In genomic region chr2:55268907-55269611, GRCh38 we compare ENCODE assay signal across 1 cellular context.
A peak's percentile ranks its signal among the peaks of the same experiment; 100 is the strongest.
TF ChIP-seq lines count a peak whose summit lies in the region.

A gene with protein sequence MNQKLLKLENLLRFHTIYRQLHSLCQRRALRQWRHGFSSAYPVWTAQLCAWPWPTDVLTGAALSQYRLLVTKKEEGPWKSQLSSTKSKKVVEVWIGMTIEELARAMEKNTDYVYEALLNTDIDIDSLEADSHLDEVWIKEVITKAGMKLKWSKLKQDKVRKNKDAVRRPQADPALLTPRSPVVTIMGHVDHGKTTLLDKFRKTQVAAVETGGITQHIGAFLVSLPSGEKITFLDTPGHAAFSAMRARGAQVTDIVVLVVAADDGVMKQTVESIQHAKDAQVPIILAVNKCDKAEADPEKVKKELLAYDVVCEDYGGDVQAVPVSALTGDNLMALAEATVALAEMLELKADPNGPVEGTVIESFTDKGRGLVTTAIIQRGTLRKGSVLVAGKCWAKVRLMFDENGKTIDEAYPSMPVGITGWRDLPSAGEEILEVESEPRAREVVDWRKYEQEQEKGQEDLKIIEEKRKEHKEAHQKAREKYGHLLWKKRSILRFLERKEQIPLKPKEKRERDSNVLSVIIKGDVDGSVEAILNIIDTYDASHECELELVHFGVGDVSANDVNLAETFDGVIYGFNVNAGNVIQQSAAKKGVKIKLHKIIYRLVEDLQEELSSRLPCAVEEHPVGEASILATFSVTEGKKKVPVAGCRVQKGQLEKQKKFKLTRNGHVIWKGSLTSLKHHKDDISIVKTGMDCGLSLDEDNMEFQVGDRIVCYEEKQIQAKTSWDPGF (minus strand): TSS chr2:55269231. CDS start chr2:55263858, 5,373 bp downstream.

TF ChIP-seq in HCT116, 20 proteins besides CTCF, POLR2A, EP300 and RAD21 (continued from another document):
- TF ChIP-seq, protein P1, sequence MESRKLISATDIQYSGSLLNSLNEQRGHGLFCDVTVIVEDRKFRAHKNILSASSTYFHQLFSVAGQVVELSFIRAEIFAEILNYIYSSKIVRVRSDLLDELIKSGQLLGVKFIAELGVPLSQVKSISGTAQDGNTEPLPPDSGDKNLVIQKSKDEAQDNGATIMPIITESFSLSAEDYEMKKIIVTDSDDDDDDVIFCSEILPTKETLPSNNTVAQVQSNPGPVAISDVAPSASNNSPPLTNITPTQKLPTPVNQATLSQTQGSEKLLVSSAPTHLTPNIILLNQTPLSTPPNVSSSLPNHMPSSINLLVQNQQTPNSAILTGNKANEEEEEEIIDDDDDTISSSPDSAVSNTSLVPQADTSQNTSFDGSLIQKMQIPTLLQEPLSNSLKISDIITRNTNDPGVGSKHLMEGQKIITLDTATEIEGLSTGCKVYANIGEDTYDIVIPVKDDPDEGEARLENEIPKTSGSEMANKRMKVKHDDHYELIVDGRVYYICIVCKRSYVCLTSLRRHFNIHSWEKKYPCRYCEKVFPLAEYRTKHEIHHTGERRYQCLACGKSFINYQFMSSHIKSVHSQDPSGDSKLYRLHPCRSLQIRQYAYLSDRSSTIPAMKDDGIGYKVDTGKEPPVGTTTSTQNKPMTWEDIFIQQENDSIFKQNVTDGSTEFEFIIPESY (IDR thresholded peaks at IDR 0.05; ENCODE audit: extremely low read depth, insufficient replicate concordance, low read length) = peak; percentile 80
- TF ChIP-seq ZFX (IDR thresholded peaks at IDR 0.05) = peak; percentile 44; the same call in 1 of the 2 replicates
- TF ChIP-seq CEBPB (IDR thresholded peaks at IDR 0.05; ENCODE audit: low read depth) = no peak
